1 cellular context compared by ENCODE assay signal in genomic region chr12:47949441-47950341, GRCh38.
A peak's percentile ranks its signal among the peaks of the same experiment; 100 is the strongest.
TF ChIP-seq lines count a peak whose summit lies in the region.

No MANE protein-coding gene starts in this region.

TF ChIP-seq in HepG2, 621 proteins besides CTCF, POLR2A, EP300 and RAD21 (continued from another document and continues in another):
- TF ChIP-seq NAIF1 (CRISPR knock-in tag; IDR thresholded peaks at IDR 0.05; ENCODE audit: borderline replicate concordance) (peak; percentile 38; the same call in 1 of the 2 replicates), ZNF34 (CRISPR knock-in tag; IDR thresholded peaks at IDR 0.05; ENCODE audit: borderline replicate concordance) (no peak; the same call in 1 of the 2 replicates), GATAD2A (CRISPR knock-in tag; IDR thresholded peaks at IDR 0.05) (peak; percentile 17; the same call in 1 of the 2 replicates), PHF8 (CRISPR knock-in tag; IDR thresholded peaks at IDR 0.05) (0 out of 2 replicates have a peak, but pooled peaks have one; percentile 40), ZBTB38 (CRISPR knock-in tag; IDR thresholded peaks at IDR 0.05) (no peak), STAG1 (CRISPR knock-in tag; IDR thresholded peaks at IDR 0.05) (peak; percentile 75), ZNF20 (CRISPR knock-in tag; IDR thresholded peaks at IDR 0.05) (no peak), SMARCE1 (IDR thresholded peaks at IDR 0.05; ENCODE audit: borderline replicate concordance) (no peak), PPARG (CRISPR knock-in tag; conservative IDR thresholded peaks at IDR 0.05) (peak; percentile 70; the same call in 1 of the 2 replicates), ATF7 (IDR thresholded peaks at IDR 0.05) (no peak), ATF7 (CRISPR knock-in tag; IDR thresholded peaks at IDR 0.05) (peak; percentile 50; the same call in 1 of the 2 replicates), SMC3 (IDR thresholded peaks at IDR 0.05; ENCODE audit: low read length) (peak; percentile 50), MAX (IDR thresholded peaks at IDR 0.05) (peak; percentile 64), SRY (CRISPR knock-in tag; IDR thresholded peaks at IDR 0.05) (no peak), ZNF280D (CRISPR knock-in tag; IDR thresholded peaks at IDR 0.05) (0 out of 2 replicates have a peak, but pooled peaks have one; percentile 35), TBX3 (IDR thresholded peaks at IDR 0.05; ENCODE audit: borderline replicate concordance) (peak; percentile 28; the same call in 1 of the 2 replicates), SIN3A (IDR thresholded peaks at IDR 0.05; ENCODE audit: borderline replicate concordance, low read depth, low read length) (peak; percentile 6; the same call in 1 of the 2 replicates), ZNF138 (CRISPR knock-in tag; IDR thresholded peaks at IDR 0.05; ENCODE audit: low read depth) (no peak), ZNF546 (CRISPR knock-in tag; conservative IDR thresholded peaks at IDR 0.05) (no peak), ZC3H13 (CRISPR knock-in tag; IDR thresholded peaks at IDR 0.05) (no peak), ZNF737 (CRISPR knock-in tag; IDR thresholded peaks at IDR 0.05; ENCODE audit: borderline replicate concordance) (no peak), ARNT2 (CRISPR knock-in tag; IDR thresholded peaks at IDR 0.05; ENCODE audit: low read depth) (0 out of 2 replicates have a peak, but pooled peaks have one; percentile 22), PHF21A (CRISPR knock-in tag; IDR thresholded peaks at IDR 0.05) (0 out of 2 replicates have a peak, but pooled peaks have one; percentile 55), ZBTB20 (CRISPR knock-in tag; IDR thresholded peaks at IDR 0.05; ENCODE audit: borderline replicate concordance, low read depth) (peak; percentile 60; the same call in 1 of the 2 replicates), HIC2 (CRISPR knock-in tag; IDR thresholded peaks at IDR 0.05; ENCODE audit: low read depth) (peak; percentile 86; the same call in 1 of the 2 replicates), SUZ12 (IDR thresholded peaks at IDR 0.05; ENCODE audit: low read depth, low read length) (no peak), ZBTB25 (CRISPR knock-in tag; IDR thresholded peaks at IDR 0.05) (0 out of 2 replicates have a peak, but pooled peaks have one; percentile 26), HNF4A (CRISPR knock-in tag; IDR thresholded peaks at IDR 0.05) (peak; percentile 60), NFKB2 (CRISPR knock-in tag; IDR thresholded peaks at IDR 0.05; ENCODE audit: borderline replicate concordance) (peak; percentile 42; the same call in 1 of the 2 replicates), ZNF598 (CRISPR knock-in tag; IDR thresholded peaks at IDR 0.05; ENCODE audit: borderline replicate concordance) (0 out of 2 replicates have a peak, but pooled peaks have one; percentile 72), ZBTB7A (CRISPR knock-in tag; IDR thresholded peaks at IDR 0.05) (no peak; the same call in 1 of the 2 replicates), ZFY (CRISPR knock-in tag; IDR thresholded peaks at IDR 0.05) (0 out of 2 replicates have a peak, but pooled peaks have one; percentile 40), ZNF281 (CRISPR knock-in tag; IDR thresholded peaks at IDR 0.05; ENCODE audit: borderline replicate concordance) (0 out of 2 replicates have a peak, but pooled peaks have one; percentile 19), PCBP2 (optimal IDR thresholded peaks at IDR 0.05; ENCODE audit: low read depth, low read length, poor library complexity, severe bottlenecking) (no peak), HMG20A (CRISPR knock-in tag; IDR thresholded peaks at IDR 0.05; ENCODE audit: borderline replicate concordance) (peak; percentile 45; the same call in 1 of the 2 replicates)
- TF ChIP-seq, protein P1, sequence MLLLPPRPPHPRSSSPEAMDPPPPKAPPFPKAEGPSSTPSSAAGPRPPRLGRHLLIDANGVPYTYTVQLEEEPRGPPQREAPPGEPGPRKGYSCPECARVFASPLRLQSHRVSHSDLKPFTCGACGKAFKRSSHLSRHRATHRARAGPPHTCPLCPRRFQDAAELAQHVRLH (CRISPR knock-in tag; IDR thresholded peaks at IDR 0.05; ENCODE audit: borderline replicate concordance, low read depth): peak; percentile 46; the same call in 1 of the 2 replicates
- TF ChIP-seq, protein P2, sequence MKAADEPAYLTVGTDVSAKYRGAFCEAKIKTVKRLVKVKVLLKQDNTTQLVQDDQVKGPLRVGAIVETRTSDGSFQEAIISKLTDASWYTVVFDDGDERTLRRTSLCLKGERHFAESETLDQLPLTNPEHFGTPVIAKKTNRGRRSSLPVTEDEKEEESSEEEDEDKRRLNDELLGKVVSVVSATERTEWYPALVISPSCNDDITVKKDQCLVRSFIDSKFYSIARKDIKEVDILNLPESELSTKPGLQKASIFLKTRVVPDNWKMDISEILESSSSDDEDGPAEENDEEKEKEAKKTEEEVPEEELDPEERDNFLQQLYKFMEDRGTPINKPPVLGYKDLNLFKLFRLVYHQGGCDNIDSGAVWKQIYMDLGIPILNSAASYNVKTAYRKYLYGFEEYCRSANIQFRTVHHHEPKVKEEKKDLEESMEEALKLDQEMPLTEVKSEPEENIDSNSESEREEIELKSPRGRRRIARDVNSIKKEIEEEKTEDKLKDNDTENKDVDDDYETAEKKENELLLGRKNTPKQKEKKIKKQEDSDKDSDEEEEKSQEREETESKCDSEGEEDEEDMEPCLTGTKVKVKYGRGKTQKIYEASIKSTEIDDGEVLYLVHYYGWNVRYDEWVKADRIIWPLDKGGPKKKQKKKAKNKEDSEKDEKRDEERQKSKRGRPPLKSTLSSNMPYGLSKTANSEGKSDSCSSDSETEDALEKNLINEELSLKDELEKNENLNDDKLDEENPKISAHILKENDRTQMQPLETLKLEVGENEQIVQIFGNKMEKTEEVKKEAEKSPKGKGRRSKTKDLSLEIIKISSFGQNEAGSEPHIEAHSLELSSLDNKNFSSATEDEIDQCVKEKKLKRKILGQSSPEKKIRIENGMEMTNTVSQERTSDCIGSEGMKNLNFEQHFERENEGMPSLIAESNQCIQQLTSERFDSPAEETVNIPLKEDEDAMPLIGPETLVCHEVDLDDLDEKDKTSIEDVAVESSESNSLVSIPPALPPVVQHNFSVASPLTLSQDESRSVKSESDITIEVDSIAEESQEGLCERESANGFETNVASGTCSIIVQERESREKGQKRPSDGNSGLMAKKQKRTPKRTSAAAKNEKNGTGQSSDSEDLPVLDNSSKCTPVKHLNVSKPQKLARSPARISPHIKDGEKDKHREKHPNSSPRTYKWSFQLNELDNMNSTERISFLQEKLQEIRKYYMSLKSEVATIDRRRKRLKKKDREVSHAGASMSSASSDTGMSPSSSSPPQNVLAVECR (CRISPR knock-in tag; IDR thresholded peaks at IDR 0.05; ENCODE audit: borderline replicate concordance): peak; percentile 43; the same call in 1 of the 2 replicates
- TF ChIP-seq, protein P3, sequence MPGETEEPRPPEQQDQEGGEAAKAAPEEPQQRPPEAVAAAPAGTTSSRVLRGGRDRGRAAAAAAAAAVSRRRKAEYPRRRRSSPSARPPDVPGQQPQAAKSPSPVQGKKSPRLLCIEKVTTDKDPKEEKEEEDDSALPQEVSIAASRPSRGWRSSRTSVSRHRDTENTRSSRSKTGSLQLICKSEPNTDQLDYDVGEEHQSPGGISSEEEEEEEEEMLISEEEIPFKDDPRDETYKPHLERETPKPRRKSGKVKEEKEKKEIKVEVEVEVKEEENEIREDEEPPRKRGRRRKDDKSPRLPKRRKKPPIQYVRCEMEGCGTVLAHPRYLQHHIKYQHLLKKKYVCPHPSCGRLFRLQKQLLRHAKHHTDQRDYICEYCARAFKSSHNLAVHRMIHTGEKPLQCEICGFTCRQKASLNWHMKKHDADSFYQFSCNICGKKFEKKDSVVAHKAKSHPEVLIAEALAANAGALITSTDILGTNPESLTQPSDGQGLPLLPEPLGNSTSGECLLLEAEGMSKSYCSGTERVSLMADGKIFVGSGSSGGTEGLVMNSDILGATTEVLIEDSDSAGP (CRISPR knock-in tag; IDR thresholded peaks at IDR 0.05; ENCODE audit: borderline replicate concordance): peak; percentile 48; the same call in 1 of the 2 replicates
- TF ChIP-seq, protein P4, sequence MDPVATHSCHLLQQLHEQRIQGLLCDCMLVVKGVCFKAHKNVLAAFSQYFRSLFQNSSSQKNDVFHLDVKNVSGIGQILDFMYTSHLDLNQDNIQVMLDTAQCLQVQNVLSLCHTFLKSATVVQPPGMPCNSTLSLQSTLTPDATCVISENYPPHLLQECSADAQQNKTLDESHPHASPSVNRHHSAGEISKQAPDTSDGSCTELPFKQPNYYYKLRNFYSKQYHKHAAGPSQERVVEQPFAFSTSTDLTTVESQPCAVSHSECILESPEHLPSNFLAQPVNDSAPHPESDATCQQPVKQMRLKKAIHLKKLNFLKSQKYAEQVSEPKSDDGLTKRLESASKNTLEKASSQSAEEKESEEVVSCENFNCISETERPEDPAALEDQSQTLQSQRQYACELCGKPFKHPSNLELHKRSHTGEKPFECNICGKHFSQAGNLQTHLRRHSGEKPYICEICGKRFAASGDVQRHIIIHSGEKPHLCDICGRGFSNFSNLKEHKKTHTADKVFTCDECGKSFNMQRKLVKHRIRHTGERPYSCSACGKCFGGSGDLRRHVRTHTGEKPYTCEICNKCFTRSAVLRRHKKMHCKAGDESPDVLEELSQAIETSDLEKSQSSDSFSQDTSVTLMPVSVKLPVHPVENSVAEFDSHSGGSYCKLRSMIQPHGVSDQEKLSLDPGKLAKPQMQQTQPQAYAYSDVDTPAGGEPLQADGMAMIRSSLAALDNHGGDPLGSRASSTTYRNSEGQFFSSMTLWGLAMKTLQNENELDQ (CRISPR knock-in tag; IDR thresholded peaks at IDR 0.05; ENCODE audit: borderline replicate concordance): 0 out of 2 replicates have a peak, but pooled peaks have one; percentile 4
- TF ChIP-seq, protein P5, sequence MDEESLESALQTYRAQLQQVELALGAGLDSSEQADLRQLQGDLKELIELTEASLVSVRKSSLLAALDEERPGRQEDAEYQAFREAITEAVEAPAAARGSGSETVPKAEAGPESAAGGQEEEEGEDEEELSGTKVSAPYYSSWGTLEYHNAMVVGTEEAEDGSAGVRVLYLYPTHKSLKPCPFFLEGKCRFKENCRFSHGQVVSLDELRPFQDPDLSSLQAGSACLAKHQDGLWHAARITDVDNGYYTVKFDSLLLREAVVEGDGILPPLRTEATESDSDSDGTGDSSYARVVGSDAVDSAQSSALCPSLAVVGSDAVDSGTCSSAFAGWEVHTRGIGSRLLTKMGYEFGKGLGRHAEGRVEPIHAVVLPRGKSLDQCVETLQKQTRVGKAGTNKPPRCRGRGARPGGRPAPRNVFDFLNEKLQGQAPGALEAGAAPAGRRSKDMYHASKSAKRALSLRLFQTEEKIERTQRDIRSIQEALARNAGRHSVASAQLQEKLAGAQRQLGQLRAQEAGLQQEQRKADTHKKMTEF (CRISPR knock-in tag; IDR thresholded peaks at IDR 0.05): peak; percentile 68
